In genomic region chr5:156332245-156332644, GRCh38 we compare ENCODE assay signal across 8 cellular contexts. TPM values are rescaled to one million over a fixed set of nuclear protein-coding genes. Genes with fewer than 3 reads are reported as not detected.
"Had no signal": no experiment of that assay in that cellular context is flagged by ENCODE, and none has a peak within 500 bp of the region (broad histone marks: within the 10 kb centered on the region; RNA-seq: fewer than 3 reads in every experiment).

No MANE protein-coding gene starts in this region.

- H3K4me2 ChIP-seq: GM23338 had no signal

- ATAC-seq: GM23338 had no signal

- H2AFZ ChIP-seq: GM23338 had no signal

- H3K4me3 ChIP-seq: GM23338 had no signal

- FAIRE-seq: H1, H54, HTR-8/SVneo had no signal

- DNase-seq: H9, HCEC 1CT had no signal

RNA-seq across cellular contexts. Expression of gene SGCD, which starts 5.3 kb away (rescaled TPM):
- total RNA-seq: HT-29 had no signal
- polyA plus RNA-seq: IgD-negative memory B cell had no signal
